Comparison of ENCODE assay signal across 8 cellular contexts in the genomic region with DNA sequence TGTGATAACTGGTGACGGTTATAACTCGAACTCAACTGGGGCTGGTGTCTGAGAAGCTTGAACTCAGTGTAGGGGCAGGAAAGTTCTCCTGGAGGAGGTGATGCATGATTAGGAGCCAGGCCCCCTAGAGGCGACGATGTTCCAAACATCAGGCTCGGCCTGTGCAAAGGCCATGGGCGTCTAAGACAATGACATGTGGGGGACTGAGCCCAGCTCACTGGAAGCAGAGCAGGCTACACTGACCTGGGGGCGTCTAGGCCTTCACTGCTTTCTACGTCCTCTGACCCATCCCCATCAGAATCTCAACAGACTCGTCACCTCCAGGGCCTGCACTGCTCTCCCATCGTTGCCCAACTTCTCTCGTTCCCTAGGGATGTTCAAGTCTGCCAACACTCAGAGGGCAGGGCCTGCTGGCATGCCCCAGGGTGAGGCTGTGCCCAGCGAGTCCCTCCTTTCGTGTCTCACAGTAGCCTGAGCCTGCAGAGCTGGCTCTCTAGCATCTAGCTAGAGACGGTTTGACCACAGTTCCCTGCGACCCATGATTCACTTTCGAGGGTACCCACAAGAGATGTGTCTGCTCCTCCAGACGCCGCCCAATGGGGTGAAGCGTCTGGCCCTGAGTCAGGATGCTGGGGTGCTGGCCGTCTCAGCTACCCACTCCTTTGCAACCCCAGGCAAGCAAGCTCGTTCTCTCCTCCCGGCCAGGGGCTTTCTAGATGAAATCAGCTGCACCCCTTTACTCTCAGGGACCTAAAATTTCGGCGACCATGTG. TPM values are rescaled to one million over a fixed set of nuclear protein-coding genes. Genes with fewer than 3 reads are reported as not detected.
DNase-seq lines count a peak whose midpoint lies in the region; ATAC-seq and TF ChIP-seq lines count a peak whose summit lies in the region.

No MANE protein-coding gene starts in this region.

- DNase-seq in SIG-M5 treated with dmso at 0.1 percent for 504 hours (lab: John Stamatoyannopoulos, UW; ENCODE audit: unreplicated experiment) (peak; percentile 77), SIG-M5 (lab: John Stamatoyannopoulos, UW) (no peak), HT-29 (ENCODE audit: low spot score) (peak; percentile 93), RWPE1 (ENCODE audit: low spot score) (peak; percentile 64), germinal center (ENCODE audit: low spot score) (peak; percentile 74), psoas muscle (peak; percentile 61 to 81), aorta (peak; percentile 82 to 86)
- DNase-seq in activated T-helper 9 cell treated with anti-CD3 and anti-CD28 coated beads, Interleukin-2, amount 50 U/mL, for 16 hours (ENCODE audit: low read depth): peak; percentile 57

- H3K4me1 ChIP-seq in psoas muscle (peaks cover 26% of the 10 kb centered on the region), aorta (ENCODE audit: control insufficient read depth in 1 of 2, insufficient read depth in 2 of 2, low read length in 2 of 2) (no peaks in the 10 kb centered on the region)

- peak; percentile 46 to 75 (median 62) for ATAC-seq in psoas muscle
- ATAC-seq in aorta (ENCODE audit: low FRiP score): peak; percentile 62

- H3K27ac ChIP-seq in RWPE1 (peak overlapping the region; percentile 91), psoas muscle (peak overlapping the region; percentile 97), aorta (ENCODE audit: low read depth in 1 of 2, low read length in 2 of 2) (peak overlapping the region; percentile 17 to 85)

- WGBS in psoas muscle, 3 donors: 6 to 17% (median 7%) methylated on average over 24 of the region's 24 CpGs
- 0 to 1% methylated on average over 24 of the region's 24 CpGs for WGBS in aorta, 2 donors

- H3K9me3 ChIP-seq in psoas muscle (no peaks in the 10 kb centered on the region), aorta (ENCODE audit: control insufficient read depth, low read length) (no peaks in the 10 kb centered on the region)

- H3K4me3 ChIP-seq in psoas muscle (peak overlapping the region; percentile 76), aorta (ENCODE audit: low read length in 2 of 2) (peak overlapping the region; percentile 46 to 86)

- POLR2A ChIA-PET in RWPE1 (lab: Yijun Ruan, JAX; ENCODE audit: low non-redundant PET): interaction anchor here (0.6 kb wide), 1 partner anchor 76 kb away, joined by 4 read pairs; no protein-coding TSS in a partner anchor

- H3K36me3 ChIP-seq in psoas muscle (ENCODE audit: insufficient read depth in 1 of 2, low read depth in 1 of 2) (peaks cover 0 to 22% of the 10 kb centered on the region in 2 donors), aorta (ENCODE audit: control insufficient read depth in 1 of 2, insufficient read depth in 2 of 2, low read length in 1 of 2) (no peaks in the 10 kb centered on the region)

- TF ChIP-seq CTCF in RWPE1 (conservative IDR thresholded peaks at IDR 0.05; ENCODE audit: low read depth) (peak; percentile 77), psoas muscle (IDR thresholded peaks at IDR 0.05) (peak; percentile 56)

- intact Hi-C loops in psoas muscle (cut with DNase I): loop anchor here in 1 of 2 donors (5.0 kb wide), 1 partner anchor 86 kb away; no protein-coding TSS in a partner anchor
- intact Hi-C loops in aorta (cut with DNase I): loop anchor here (2.0 to 5.0 kb wide), 3 partner anchors 18 to 91 kb away; a partner anchor contains a TSS

- CTCF ChIA-PET in RWPE1 (lab: Yijun Ruan, JAX): interaction anchor here (0.7 to 1.4 kb wide), 12 partner anchors 9 to 1501 kb away, joined by 3 to 7 read pairs (median 3); no protein-coding TSS in a partner anchor

- H3K27me3 ChIP-seq in psoas muscle (ENCODE audit: insufficient read depth in 3 of 3, low read length in 2 of 3): no peaks in the 10 kb centered on the region
- H3K27me3 ChIP-seq in aorta (ENCODE audit: control insufficient read depth in 1 of 2, insufficient read depth in 2 of 2, low read length in 1 of 2): peaks cover 0 to 2% of the 10 kb centered on the region in 2 donors

RNA-seq across cellular contexts. Expression of a gene that starts 1.1 kb away (rescaled TPM):
- 10.4 and 11.4 TPM in 2 replicates for total RNA-seq in HT-29 (2014; rRNA removed; shearing (Covaris generic))
- total RNA-seq in psoas muscle (1 to 10 TPM; 4.5 to 9.6 (median 5.4) TPM), aorta (10 to 100 TPM; 31.1 to 74.8 TPM)
- polyA plus RNA-seq in psoas muscle (1 to 10 TPM; 3.9 to 5.2 (median 4.7) TPM), aorta (10 to 100 TPM in 1 of 2 donors, 1 to 10 TPM in 1; 4.9 to 47.7 TPM)

RNA-seq across cellular contexts. Expression of a gene that starts 19.3 kb away (rescaled TPM):
- total RNA-seq in HT-29 (2014; rRNA removed; shearing (Covaris generic)): 1,082 and 1,283 TPM in 2 replicates
- total RNA-seq in psoas muscle (10 to 100 TPM; 47.3 to 70.7 (median 57.7) TPM), aorta (10 to 100 TPM; 17.7 to 30.7 TPM)
- polyA plus RNA-seq in psoas muscle (10 to 100 TPM; 18.6 to 99.9 (median 57.3) TPM), aorta (100 to 1,000 TPM in 1 of 2 donors, 10 to 100 TPM in 1; 49.6 to 129 TPM)

Comparison
In these comparisons a context has a peak if more than half of its experiments do, and no peak if none do; other contexts are left out.
1. RNA of a gene that starts 19.3 kb away (total RNA-seq): 1,082 to 1,283 TPM in HT-29; 47.3 to 70.7 TPM in psoas muscle and 17.7 to 30.7 TPM in aorta; every median in the first group is over 10 times any median in the second.
2. Peak in every context shown above with its lines, with median percentiles within 50 percentile points of each other: H3K27ac ChIP-seq.